Comparison of ENCODE assay signal across 15 cellular contexts in genomic region chr15:63232400-63232799, GRCh38. TPM values are rescaled to one million over a fixed set of nuclear protein-coding genes. Genes with fewer than 3 reads are reported as not detected.
DNase-seq lines count a peak whose midpoint lies in the region; ATAC-seq and TF ChIP-seq lines count a peak whose summit lies in the region.
"Had no signal": no experiment of that assay in that cellular context is flagged by ENCODE, and none has a peak within 500 bp of the region (broad histone marks: within the 10 kb centered on the region; RNA-seq: fewer than 3 reads in every experiment).

No MANE protein-coding gene starts in this region.

- no peak for ATAC-seq in HG03025 (IDR thresholded peaks at IDR 0.05; ENCODE audit: low FRiP score, unreplicated experiment)
- ATAC-seq: GM23338 had no signal

- H3K9ac ChIP-seq in BLaER1 treated with 17β-estradiol and CSF1 and Interleukin-3, amounts not matched to agents 10 nM and 100 nM: 0 out of 22 replicates have a peak overlapping the region, but pooled peaks of 4 of the 11 experiments have one; percentile 6 to 29 (median 22)
- H3K9ac ChIP-seq in GM23248: no peak overlapping the region

- in situ Hi-C loops in GM23248 (cut with MboI): no loop called here

- H4K20me1 ChIP-seq in BLaER1 treated with 17β-estradiol and CSF1 and Interleukin-3, amounts not matched to agents 10 nM and 100 nM: peaks cover 0 to 29% (median 0%) of the 10 kb centered on the region in 11 experiments; a peak in 5 of 22 replicates
- H4K20me1 ChIP-seq in GM23248 (ENCODE audit: insufficient read depth): no peaks in the 10 kb centered on the region

- H3K4me3 ChIP-seq in BLaER1 treated with 17β-estradiol and CSF1 and Interleukin-3, amounts not matched to agents 10 nM and 100 nM: no peak overlapping the region
- no peak overlapping the region for H3K4me3 ChIP-seq in GM23248
- H3K4me3 ChIP-seq in esophagus muscularis mucosa: no peak overlapping the region
- H3K4me3 ChIP-seq: GM23338 had no signal

- H3K9me3 ChIP-seq in BLaER1 treated with 17β-estradiol and CSF1 and Interleukin-3, amounts not matched to agents 10 nM and 100 nM (replicated peaks in 1 of 11): peaks cover 0 to 18% (median 7%) of the 10 kb centered on the region in 11 experiments; a peak in 10 of 22 replicates
- no peaks in the 10 kb centered on the region for H3K9me3 ChIP-seq in GM23248 (ENCODE audit: low read depth)
- no peaks in the 10 kb centered on the region for H3K9me3 ChIP-seq in esophagus muscularis mucosa

- H3K36me3 ChIP-seq in BLaER1 treated with 17β-estradiol and CSF1 and Interleukin-3, amounts not matched to agents 10 nM and 100 nM: peaks cover 0 to 39% (median 11%) of the 10 kb centered on the region in 11 experiments; a peak in 15 of 22 replicates
- H3K36me3 ChIP-seq in GM23248 (ENCODE audit: low read depth): no peaks in the 10 kb centered on the region
- H3K36me3 ChIP-seq in esophagus muscularis mucosa: no peaks in the 10 kb centered on the region

- H3F3A ChIP-seq in GM23248 (ENCODE audit: insufficient read depth): peaks cover 50% of the 10 kb centered on the region

- H3K9me2 ChIP-seq in GM23248 (ENCODE audit: insufficient read depth): no peaks in the 10 kb centered on the region

- TF ChIP-seq POLR2A in esophagus muscularis mucosa (IDR thresholded peaks at IDR 0.05; ENCODE audit: low read depth): no peak

- H3K4me2 ChIP-seq in BLaER1 treated with 17β-estradiol and CSF1 and Interleukin-3, amounts not matched to agents 10 nM and 100 nM: peak overlapping the region; percentile 31 to 96 (median 69); a peak in 21 of 22 replicates
- H3K4me2 ChIP-seq in GM23248 (ENCODE audit: unreplicated experiment): peak overlapping the region; percentile 18
- H3K4me2 ChIP-seq: GM23338 had no signal

- peaks cover 30 to 98% (median 50%) of the 10 kb centered on the region in 10 experiments for H3K4me1 ChIP-seq in BLaER1 treated with 17β-estradiol and CSF1 and Interleukin-3, amounts not matched to agents 10 nM and 100 nM
- peaks cover 54% of the 10 kb centered on the region for H3K4me1 ChIP-seq in GM23248 (ENCODE audit: insufficient read depth)
- peaks cover 25 to 52% (median 31%) of the 10 kb centered on the region in 4 donors for H3K4me1 ChIP-seq in esophagus muscularis mucosa

- H3K27ac Mint-ChIP-seq in T-helper 2 cell treated with Interferon-gamma antibody and Interleukin-4, amounts not matched to agents 5 μg/mL and 100 μg/mL, for 36 hours: peak overlapping the region; percentile 86
- H3K27ac Mint-ChIP-seq: GM23338 had no signal

- no peak for TF ChIP-seq EP300 in esophagus muscularis mucosa (IDR thresholded peaks at IDR 0.05)

- intact Hi-C loops in esophagus muscularis mucosa (cut with DNase I): no loop called here

- no peaks in the 10 kb centered on the region for H3K9me3 Mint-ChIP-seq in T-helper 2 cell treated with Interferon-gamma antibody and Interleukin-4, amounts not matched to agents 5 μg/mL and 100 μg/mL, for 36 hours
- H3K9me3 Mint-ChIP-seq: GM23338 had no signal

- DNase-seq in GM23248: peak; percentile 34
- DNase-seq in T-helper 2 cell treated with Interferon-gamma antibody and Interleukin-4, amounts not matched to agents 5 μg/mL and 100 μg/mL, for 36 hours (ENCODE audit: low spot score): no peak
- peak; percentile 50 to 55 for DNase-seq in lung microvascular endothelial cell (ENCODE audit: low read depth in 2 of 2)
- no peak for DNase-seq in anterior cingulate cortex (lab: John Stamatoyannopoulos, UW)
- no peak for DNase-seq in esophagus muscularis mucosa (ENCODE audit: extremely low spot score)
- DNase-seq in ecto neural progenitor cell (ENCODE audit: low spot score): no peak
- DNase-seq: DMS79; islet precursor cell; NCI-H1092 treated with DMSO at 0.1 percent for 48 hours; occipital lobe; OCI-M1; stimulated activated CD4-positive, alpha-beta T cell treated with anti-CD3 and anti-CD28 coated beads, Interleukin-4, amount 100 ng/mL, for 24 hours had no signal

- WGBS in GM23248 (ENCODE audit: low coverage in 1 of 2, low lambda C conversion rate in 2 of 2, missing lambda C conversion rate in 2 of 2), 2 experiments: 32 to 36% methylated on average over 4 of the region's 4 CpGs
- 68% methylated on average over 4 of the region's 4 CpGs for WGBS in esophagus muscularis mucosa

- H3K27ac ChIP-seq in BLaER1 treated with 17β-estradiol and CSF1 and Interleukin-3, amounts not matched to agents 10 nM and 100 nM: peak overlapping the region; percentile 56 to 77 (median 68); a peak in 21 of 22 replicates
- peak overlapping the region; percentile 7; the same call in 1 of the 2 replicates for H3K27ac ChIP-seq in GM23248
- no peak overlapping the region for H3K27ac ChIP-seq in esophagus muscularis mucosa (replicated peaks in 1 of 4)

- peaks cover 37% of the 10 kb centered on the region for H3K36me3 Mint-ChIP-seq in T-helper 2 cell treated with Interferon-gamma antibody and Interleukin-4, amounts not matched to agents 5 μg/mL and 100 μg/mL, for 36 hours (ENCODE audit: low read depth)

- H3K27me3 ChIP-seq in BLaER1 treated with 17β-estradiol and CSF1 and Interleukin-3, amounts not matched to agents 10 nM and 100 nM: no peaks in the 10 kb centered on the region
- H3K27me3 ChIP-seq in GM23248 (replicated peaks; ENCODE audit: insufficient read depth) (no peaks in the 10 kb centered on the region), esophagus muscularis mucosa (no peaks in the 10 kb centered on the region)

- no peaks in the 10 kb centered on the region for H3K27me3 Mint-ChIP-seq in T-helper 2 cell treated with Interferon-gamma antibody and Interleukin-4, amounts not matched to agents 5 μg/mL and 100 μg/mL, for 36 hours (ENCODE audit: low read depth)

- H3K79me2 ChIP-seq in GM23248 (ENCODE audit: insufficient read depth): peaks cover 86% of the 10 kb centered on the region

- H2AFZ ChIP-seq in GM23248: no peak overlapping the region
- H2AFZ ChIP-seq: GM23338 had no signal

- peaks cover 54% of the 10 kb centered on the region for H3K4me1 Mint-ChIP-seq in T-helper 2 cell treated with Interferon-gamma antibody and Interleukin-4, amounts not matched to agents 5 μg/mL and 100 μg/mL, for 36 hours (ENCODE audit: low read depth)

- peak overlapping the region; percentile 71 for H3K4me3 Mint-ChIP-seq in T-helper 2 cell treated with Interferon-gamma antibody and Interleukin-4, amounts not matched to agents 5 μg/mL and 100 μg/mL, for 36 hours
- H3K4me3 Mint-ChIP-seq: GM23338 had no signal

- no peak for TF ChIP-seq CTCF in esophagus muscularis mucosa (IDR thresholded peaks at IDR 0.05)

RNA-seq across cellular contexts. Expression of gene RAB8B, which starts 43.0 kb away (rescaled TPM):
- 54.3 and 54.6 TPM in 2 replicates for total RNA-seq in GM23248 (2014; rRNA removed; shearing (Covaris generic))
- 37.8 and 43.6 TPM in 2 replicates for polyA plus RNA-seq in GM23248 (2016; fragmentation: Nextera tagmentation; extraction: Ambion mirVana)
- total RNA-seq in lung microvascular endothelial cell (47.7 and 54.6 TPM in 2 replicates), esophagus muscularis mucosa (10 to 100 TPM; 18.7 to 41.0 (median 35.5) TPM)

RNA-seq across cellular contexts. Expression of gene APH1B, which starts 45.0 kb away (rescaled TPM):
- 15.8 and 18.6 TPM in 2 replicates for total RNA-seq in GM23248 (2014; rRNA removed; shearing (Covaris generic))
- polyA plus RNA-seq in GM23248 (2016; fragmentation: Nextera tagmentation; extraction: Ambion mirVana): 40.5 and 43.2 TPM in 2 replicates
- total RNA-seq in lung microvascular endothelial cell (18.3 and 25.6 TPM in 2 replicates), esophagus muscularis mucosa (1 to 10 TPM; 7.5 to 9.4 (median 8.9) TPM)

Comparison
In these comparisons a context has a peak if more than half of its experiments do, and no peak if none do; other contexts are left out.
1. H3K27ac ChIP-seq: peak in BLaER1 treated with 17β-estradiol and CSF1 and Interleukin-3, amounts not matched to agents 10 nM and 100 nM (11 of 11) and GM23248 (single experiment); none in esophagus muscularis mucosa (0 of 4).
2. DNase-seq: peak in GM23248 (single experiment) and lung microvascular endothelial cell (2 of 2); none in T-helper 2 cell treated with Interferon-gamma antibody and Interleukin-4, amounts not matched to agents 5 μg/mL and 100 μg/mL, for 36 hours (single experiment), anterior cingulate cortex (0 of 58), esophagus muscularis mucosa (single experiment) and ecto neural progenitor cell (single experiment).